In the genomic region with DNA sequence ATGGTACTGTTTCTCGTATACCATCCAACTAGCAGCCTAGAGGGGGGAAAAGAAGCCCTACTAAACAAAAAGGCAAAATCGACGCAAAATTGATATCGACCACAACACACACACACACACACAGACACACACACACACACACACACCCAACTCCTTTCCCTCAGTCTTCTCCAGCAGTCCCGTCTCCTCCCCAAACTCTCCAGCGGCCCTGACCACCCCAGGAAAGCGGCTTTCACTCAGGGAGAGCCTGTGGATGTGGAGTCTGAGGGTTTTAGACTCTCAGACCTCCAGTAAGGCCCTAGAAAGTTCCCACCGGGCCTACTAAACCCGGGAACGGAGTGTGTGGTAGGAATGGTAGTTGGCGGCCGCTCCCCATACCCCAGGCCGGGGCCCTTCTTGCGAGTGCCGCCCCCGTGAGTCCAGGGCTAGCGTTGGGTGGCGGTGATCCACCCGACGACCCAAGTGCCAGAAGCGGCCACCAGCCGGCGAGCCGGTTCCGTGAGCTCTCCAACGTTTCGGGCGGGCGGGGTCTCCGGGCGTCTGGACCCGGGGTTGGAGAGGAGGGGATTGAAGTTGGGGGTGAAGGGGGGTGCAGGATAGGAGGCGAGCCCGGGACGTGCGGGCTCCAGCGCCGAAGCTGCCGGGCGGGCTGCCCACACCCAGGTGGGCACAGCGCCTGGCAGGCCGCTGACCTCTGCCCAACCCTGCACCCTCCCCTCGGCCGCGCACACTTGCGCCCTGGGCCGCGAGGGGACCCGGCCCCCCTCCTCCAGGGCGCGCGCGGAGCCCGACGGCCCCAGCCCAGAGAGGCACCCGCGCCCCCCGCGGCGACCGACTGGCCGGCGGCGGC, we compare ENCODE assay signal across 28 cellular contexts. TPM values are rescaled to one million over a fixed set of nuclear protein-coding genes. Genes with fewer than 3 reads are reported as not detected.
DNase-seq lines count a peak whose midpoint lies in the region; ATAC-seq, FAIRE-seq and TF ChIP-seq lines count a peak whose summit lies in the region.
"Had no signal": no experiment of that assay in that cellular context is flagged by ENCODE, and none has a peak within 500 bp of the region (broad histone marks: within the 10 kb centered on the region; RNA-seq: fewer than 3 reads in every experiment).

No MANE protein-coding gene starts in this region.

- H3K4me1 ChIP-seq in HUES48 (ENCODE audit: control insufficient read depth, insufficient read depth, low read length) (peaks cover 70% of the 10 kb centered on the region), HepG2 (ENCODE audit: insufficient read depth, low read length) (peaks cover 6% of the 10 kb centered on the region; the same call in 1 of the 2 replicates)

- WGBS in HepG2 (ENCODE audit: low lambda C conversion rate), result 80% methylated on average over 4 of the region's 64 CpGs

- TF ChIP-seq RAD21 in HepG2 (CRISPR knock-in tag; IDR thresholded peaks at IDR 0.05), result no peak

- no peak for ATAC-seq in HepG2
- no peak for ATAC-seq in HG02884 (IDR thresholded peaks at IDR 0.05; ENCODE audit: unreplicated experiment)
- ATAC-seq in HG02588 (IDR thresholded peaks at IDR 0.05; ENCODE audit: unreplicated experiment), result no peak
- ATAC-seq: activated naive CD4-positive, alpha-beta T cell treated with anti-CD3 and anti-CD28 coated beads, Interleukin-2, amount 50 U/mL, for 72 hours; activated T-helper 17 cell treated with anti-CD3 and anti-CD28 coated beads, Interleukin-2, amount 50 U/mL, for 72 hours; heart right ventricle; left ventricle myocardium superior; naive thymus-derived CD8-positive, alpha-beta T cell had no signal

- no TSS peak for BruUV-seq in HepG2 (replicated peaks; lab: Mats Ljungman, UMichigan)

- no peaks in the 10 kb centered on the region for H4K20me1 ChIP-seq in HepG2 (ENCODE audit: insufficient read depth, low read length)

- no peaks in the 10 kb centered on the region for H3K79me2 ChIP-seq in HepG2 (ENCODE audit: insufficient read depth, low read length)

- H3K36me3 ChIP-seq in HUES48 (ENCODE audit: control insufficient read depth, insufficient read depth, low read length) (no peaks in the 10 kb centered on the region), HepG2 (replicated peaks in 1 of 2; ENCODE audit: control insufficient read depth in 1 of 2, insufficient read depth in 2 of 2, low read length in 2 of 2) (no peaks in the 10 kb centered on the region)
- H3K36me3 ChIP-seq: thyroid gland had no signal

- H3K4me2 ChIP-seq in HepG2 (ENCODE audit: low read depth, low read length), result no peak overlapping the region

- H3K4me3 ChIP-seq in HUES48 (ENCODE audit: low read depth, low read length) (peak overlapping the region; percentile 61; the same call in 1 of the 2 replicates), HepG2 (replicated peaks in 1 of 3; ENCODE audit: insufficient read depth in 1 of 3, low read depth in 2 of 3, low read length in 3 of 3) (no peak overlapping the region)
- H3K4me3 ChIP-seq: thyroid gland had no signal

- in situ Hi-C loops in HepG2 (cut with HindIII; ENCODE audit: extremely low pct_ligation_motif_present, low pct_unique_long_range_greater_than_20kb), result no loop called here

- H3K9me3 ChIP-seq in HUES48 (ENCODE audit: control insufficient read depth, insufficient read depth, low read length) (no peaks in the 10 kb centered on the region), HepG2 (ENCODE audit: low read length) (no peaks in the 10 kb centered on the region)
- H3K9me3 ChIP-seq: heart right ventricle, thyroid gland had no signal

- CTCF ChIA-PET in HepG2 (lab: Yijun Ruan, JAX; ENCODE audit: low intra/inter-chr PET ratio, low total read pairs), result no interaction called here

- H2AFZ ChIP-seq in HepG2 (ENCODE audit: low read length), result no peak overlapping the region

- no peak overlapping the region for H3K9ac ChIP-seq in HUES48 (ENCODE audit: low read depth, low read length)
- no peak overlapping the region for H3K9ac ChIP-seq in HepG2 (ENCODE audit: insufficient read depth, low read depth, low read length)

- peak; percentile 72 for DNase-seq in ecto neural progenitor cell (ENCODE audit: low spot score)
- no peak for DNase-seq in HepG2 (ENCODE audit: low spot score)
- peak; percentile 22 for DNase-seq in retina
- DNase-seq in substantia nigra (lab: John Stamatoyannopoulos, UW), result no peak
- no peak for DNase-seq in erythroblast (lab: John Stamatoyannopoulos, UW)
- DNase-seq: activated CD4-positive, alpha-beta memory T cell treated with anti-CD3 and anti-CD28 coated beads for 36 hours; activated CD8-positive, alpha-beta memory T cell treated with anti-CD3 and anti-CD28 coated beads, Interleukin-2, amount 50 U/mL, for 48 hours; C1 segment of cervical spinal cord; heart right ventricle; islet precursor cell; KG1; left ventricle myocardium superior; naive thymus-derived CD8-positive, alpha-beta T cell; NCI-H1436; NCI-H2107; NCI-H446; Right ventricle myocardium superior; T-helper 9 cell; thyroid gland had no signal

- intact Hi-C loops in HepG2 (cut with micrococcal nuclease; ENCODE audit: unreplicated experiment), result no loop called here

- no peak for FAIRE-seq in HepG2 (lab: Jason Lieb, UNC)

- no peak for TF ChIP-seq POLR2A in HepG2 (IDR thresholded peaks at IDR 0.05; ENCODE audit: insufficient read depth in 1 of 2, low read depth in 2 of 2, low read length in 2 of 2)
- TF ChIP-seq POLR2A in erythroblast (IDR thresholded peaks at IDR 0.05; ENCODE audit: low read length), result no peak

- TF ChIP-seq EP300 in HepG2 (IDR thresholded peaks at IDR 0.05; ENCODE audit: low read depth in 2 of 2, low read length in 2 of 2) (no peak), HepG2 (CRISPR knock-in tag; IDR thresholded peaks at IDR 0.05; ENCODE audit: borderline replicate concordance) (no peak)

- no peak for TF ChIP-seq CTCF in HepG2 (CRISPR knock-in tag; IDR thresholded peaks at IDR 0.05)

- POLR2A ChIA-PET in HepG2 (lab: Yijun Ruan, JAX), result no interaction called here

- H3K27me3 ChIP-seq in HUES48 (ENCODE audit: control insufficient read depth, insufficient read depth, low read length), result peaks cover 99% of the 10 kb centered on the region
- peaks cover 2 to 20% of the 10 kb centered on the region in 2 experiments; a peak in 2 of 5 replicates for H3K27me3 ChIP-seq in HepG2 (ENCODE audit: control insufficient read depth in 1 of 2, insufficient read depth in 2 of 2, low read length in 2 of 2)

- no peak overlapping the region for H3K27ac ChIP-seq in HUES48 (ENCODE audit: low read depth, low read length)
- no peak overlapping the region for H3K27ac ChIP-seq in HepG2 (ENCODE audit: extremely low read length, insufficient read depth, low read length)
- H3K27ac ChIP-seq in substantia nigra (ENCODE audit: low read depth, low read length, poor library complexity, severe bottlenecking), result no peak overlapping the region
- H3K27ac ChIP-seq: epithelial cell of prostate, heart right ventricle, thyroid gland had no signal

TF ChIP-seq in HepG2, 621 proteins besides CTCF, POLR2A, EP300 and RAD21:
- TF ChIP-seq HNRNPK (IDR thresholded peaks at IDR 0.05; ENCODE audit: low read depth, low read length, poor library complexity, severe bottlenecking) (peak; percentile 26), KLF11 (CRISPR knock-in tag; IDR thresholded peaks at IDR 0.05) (no peak), EEA1 (CRISPR knock-in tag; IDR thresholded peaks at IDR 0.05; ENCODE audit: borderline replicate concordance) (no peak)

RNA-seq across cellular contexts. Expression of gene ARX, which starts 13.7 kb away (rescaled TPM):
- total RNA-seq in HepG2 (2016; rRNA removed; fragmentation: Illumina TruSeq; extraction: Trizol), result not detected in 2 replicates
- not detected in 2 replicates for total RNA-seq in HepG2 (2016; cell fraction: cytosol; rRNA removed; fragmentation: Illumina TruSeq; extraction: Trizol; ENCODE audit: low read depth)
- not detected in 2 replicates for total RNA-seq in HepG2 (2016; cell fraction: insoluble cytoplasmic fraction; rRNA removed; fragmentation: Illumina TruSeq; extraction: Trizol)
- total RNA-seq in HepG2 (2016; cell fraction: membrane; rRNA removed; fragmentation: Illumina TruSeq; extraction: Trizol), result not detected in 2 replicates
- not detected in 2 replicates for total RNA-seq in HepG2 (2016; cell fraction: nucleus; rRNA removed; fragmentation: Illumina TruSeq; extraction: Trizol)
- not detected in 2 replicates for polyA plus RNA-seq in HepG2 (2011; rRNA removed)
- not detected in 2 replicates for polyA plus RNA-seq in HepG2 (2011; cell fraction: cytosol; rRNA removed)
- not detected in 2 replicates for polyA plus RNA-seq in HepG2 (2011; cell fraction: nucleus; rRNA removed)
- polyA plus RNA-seq in HepG2 (2012), result not detected in 2 replicates
- not detected in 2 replicates for polyA plus RNA-seq in HepG2 (2016; cell fraction: cytosol; fragmentation: Illumina TruSeq; extraction: Trizol; ENCODE audit: low read depth)
- polyA plus RNA-seq in HepG2 (2016; cell fraction: insoluble cytoplasmic fraction; fragmentation: Illumina TruSeq; extraction: Trizol; ENCODE audit: low read depth), result not detected in 2 replicates
- polyA plus RNA-seq in HepG2 (2016; cell fraction: membrane; fragmentation: Illumina TruSeq; extraction: Trizol; ENCODE audit: low read depth), result not detected in 2 replicates
- polyA plus RNA-seq in HepG2 (2016; cell fraction: nucleus; fragmentation: Illumina TruSeq; extraction: Trizol; ENCODE audit: insufficient read depth, low read depth), result not detected in 2 replicates
- not detected in 2 replicates for polyA minus RNA-seq in HepG2 (2011; rRNA and poly(A)+ RNA removed; ENCODE audit: low replicate concordance)
- not detected in 2 replicates for polyA minus RNA-seq in HepG2 (2011; cell fraction: cytosol; rRNA and poly(A)+ RNA removed)
- not detected in 2 replicates for polyA minus RNA-seq in HepG2 (2011; cell fraction: nucleus; rRNA and poly(A)+ RNA removed)
- total RNA-seq: activated CD4-positive, alpha-beta memory T cell treated with anti-CD3 and anti-CD28 coated beads for 36 hours; activated naive CD4-positive, alpha-beta T cell treated with anti-CD3 and anti-CD28 coated beads, Interleukin-2, amount 50 U/mL, for 72 hours; activated T-helper 17 cell treated with anti-CD3 and anti-CD28 coated beads, Interleukin-2, amount 50 U/mL, for 72 hours; dermis microvascular lymphatic vessel endothelial cell; fibroblast of villous mesenchyme; left ventricle myocardium superior; naive thymus-derived CD8-positive, alpha-beta T cell; posterior vena cava; Right ventricle myocardium superior had no signal
- polyA plus RNA-seq: heart right ventricle; naive thymus-derived CD8-positive, alpha-beta T cell had no signal

Comparison
In these comparisons a context has a peak if more than half of its experiments do, and no peak if none do; other contexts are left out.
1. DNase-seq: peak in ecto neural progenitor cell (single experiment) and retina (single experiment); none in HepG2 (single experiment), substantia nigra (0 of 49) and erythroblast (0 of 2).